In the genomic region with DNA sequence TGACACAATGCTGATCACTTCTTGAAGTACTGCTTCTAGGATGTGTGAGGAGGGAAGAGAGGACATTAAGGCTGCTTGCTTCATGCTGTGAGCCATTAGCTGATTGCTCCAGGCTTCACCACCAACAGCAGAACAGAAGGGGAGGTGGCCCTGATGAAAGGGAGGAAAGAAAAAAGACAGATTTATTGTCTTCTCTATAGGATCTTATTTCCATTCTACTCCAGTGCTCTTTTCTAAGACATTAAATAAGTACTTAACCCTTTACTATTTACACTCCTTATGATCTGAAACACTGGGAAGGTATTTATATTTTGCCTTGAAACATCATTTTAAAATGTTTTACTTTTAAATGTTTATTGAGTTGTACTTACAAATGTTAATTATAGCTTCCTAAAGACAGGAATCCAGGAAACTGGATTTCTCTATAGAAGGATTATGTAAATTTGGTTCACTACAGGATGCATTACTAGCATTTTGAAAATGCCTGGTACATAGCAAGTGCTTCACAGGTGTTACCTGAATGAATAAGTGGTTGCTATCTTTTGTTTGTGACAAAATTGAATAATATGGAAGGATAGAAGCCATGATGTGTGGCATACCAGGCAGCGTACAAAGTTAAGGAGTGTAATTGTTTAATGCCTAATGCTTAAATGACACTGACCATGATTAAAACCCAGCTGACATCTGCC, we compare ENCODE assay signal across 1 cellular context.
TF ChIP-seq lines count a peak whose summit lies in the region.

No MANE protein-coding gene starts in this region.

TF ChIP-seq in HEK293T, 16 proteins besides CTCF, POLR2A, EP300 and RAD21:
- TF ChIP-seq ARNT (IDR thresholded peaks at IDR 0.05) (peak; percentile 35; the same call in 1 of the 2 replicates), SP1 (IDR thresholded peaks at IDR 0.05) (no peak), FOXM1 (IDR thresholded peaks at IDR 0.05; ENCODE audit: borderline replicate concordance) (no peak), LEF1 (IDR thresholded peaks at IDR 0.05; ENCODE audit: borderline replicate concordance) (0 out of 2 replicates have a peak, but pooled peaks have one; percentile 51), CTBP1 (IDR thresholded peaks at IDR 0.05; ENCODE audit: borderline replicate concordance) (peak; percentile 84), ZNF384 (IDR thresholded peaks at IDR 0.05) (peak; percentile 35; the same call in 1 of the 2 replicates)
- TF ChIP-seq, protein P1, sequence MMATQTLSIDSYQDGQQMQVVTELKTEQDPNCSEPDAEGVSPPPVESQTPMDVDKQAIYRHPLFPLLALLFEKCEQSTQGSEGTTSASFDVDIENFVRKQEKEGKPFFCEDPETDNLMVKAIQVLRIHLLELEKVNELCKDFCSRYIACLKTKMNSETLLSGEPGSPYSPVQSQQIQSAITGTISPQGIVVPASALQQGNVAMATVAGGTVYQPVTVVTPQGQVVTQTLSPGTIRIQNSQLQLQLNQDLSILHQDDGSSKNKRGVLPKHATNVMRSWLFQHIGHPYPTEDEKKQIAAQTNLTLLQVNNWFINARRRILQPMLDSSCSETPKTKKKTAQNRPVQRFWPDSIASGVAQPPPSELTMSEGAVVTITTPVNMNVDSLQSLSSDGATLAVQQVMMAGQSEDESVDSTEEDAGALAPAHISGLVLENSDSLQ (IDR thresholded peaks at IDR 0.05) = peak; percentile 91
